7 cellular contexts compared by ENCODE assay signal in the genomic region with DNA sequence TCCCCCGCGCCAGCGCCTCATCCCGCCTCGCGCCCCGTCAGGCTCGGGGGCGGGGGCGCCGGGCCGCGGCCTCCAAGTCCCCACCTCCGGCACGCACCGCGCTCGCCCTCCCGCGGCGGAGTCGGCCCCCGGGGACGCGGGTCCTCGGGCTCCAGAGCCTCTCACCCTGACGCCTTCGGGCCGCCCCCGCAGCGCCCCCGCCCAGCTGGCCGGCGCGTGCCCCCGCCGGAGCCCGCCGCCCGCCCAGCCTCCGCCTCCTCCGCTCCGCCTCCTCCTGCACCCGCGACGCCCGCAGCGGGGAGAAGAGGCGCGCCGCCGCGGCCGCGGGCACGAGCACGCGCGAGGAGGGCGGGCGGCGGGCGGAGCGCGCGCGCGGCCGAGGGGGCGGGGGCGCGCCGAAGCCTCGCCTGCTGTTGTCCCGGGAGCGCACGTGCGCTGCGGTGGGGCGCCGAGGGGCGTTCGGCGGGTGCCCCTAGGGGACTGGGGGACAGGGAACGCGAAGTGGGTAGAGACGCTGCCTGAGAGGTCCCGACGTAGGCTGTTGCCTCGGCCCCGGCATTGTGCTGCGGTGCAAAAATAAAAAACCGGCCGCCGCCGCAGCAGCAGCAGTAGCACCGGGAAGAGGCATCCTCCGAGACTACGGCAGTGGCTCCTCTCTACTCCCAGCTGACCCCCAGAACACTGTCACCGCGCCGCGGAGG.
DNase-seq lines count a peak whose midpoint lies in the region; ATAC-seq, FAIRE-seq and TF ChIP-seq lines count a peak whose summit lies in the region.

No MANE protein-coding gene starts in this region.

- no peak for FAIRE-seq in GM18507 (lab: Jason Lieb, UNC)

- H3K9me3 ChIP-seq in mucosa of descending colon, result no peaks in the 10 kb centered on the region

- intact Hi-C loops in mucosa of descending colon (cut with DNase I, micrococcal nuclease), result no loop called here

- H3K4me3 ChIP-seq in epithelial cell of proximal tubule (ENCODE audit: low read depth, low read length) (peak overlapping the region; percentile 67), mucosa of descending colon (peak overlapping the region; percentile 42)

- TF ChIP-seq CTCF in epithelial cell of proximal tubule (conservative IDR thresholded peaks at IDR 0.05; ENCODE audit: low read depth, low read length) (no peak), mucosa of descending colon (IDR thresholded peaks at IDR 0.05) (no peak)

- ATAC-seq in HG03342 (IDR thresholded peaks at IDR 0.05; ENCODE audit: unreplicated experiment) (peak; percentile 61), mucosa of descending colon (peak; percentile 86)

- DNase-seq in GM18507 (ENCODE audit: extremely low spot score, insufficient read length, low read depth) (peak; percentile 7), NCI-H526 treated with DMSO at 0.1 percent for 48 hours (lab: John Stamatoyannopoulos, UW) (peak; percentile 94), activated T-cell treated with anti-CD3 and anti-CD28 coated beads for 4 hours (peak; percentile 57), epithelial cell of proximal tubule (ENCODE audit: low read depth) (no peak), mucosa of descending colon (peak; percentile 81 to 90 (median 83))
- peak; percentile 40 to 60 for DNase-seq in stimulated activated CD8-positive, alpha-beta memory T cell treated with anti-CD3 and anti-CD28 coated beads, Interleukin-2, amount 100 ng/mL, for 48 hours (ENCODE audit: low read depth in 2 of 2)

- H3K4me1 ChIP-seq in mucosa of descending colon (ENCODE audit: low read depth), result peaks cover 27% of the 10 kb centered on the region

- no peaks in the 10 kb centered on the region for H3K36me3 ChIP-seq in mucosa of descending colon (ENCODE audit: low read depth)
